ENCODE assay signal across 17 cellular contexts in genomic region chr1:31344503-31344902, GRCh38. TPM values are rescaled to one million over a fixed set of nuclear protein-coding genes. Genes with fewer than 3 reads are reported as not detected.
DNase-seq lines count a peak whose midpoint lies in the region; ATAC-seq and TF ChIP-seq lines count a peak whose summit lies in the region.
"Had no signal": no experiment of that assay in that cellular context is flagged by ENCODE, and none has a peak within 500 bp of the region (broad histone marks: within the 10 kb centered on the region; RNA-seq: fewer than 3 reads in every experiment).

No MANE protein-coding gene starts in this region.

- H3K9ac ChIP-seq in endodermal cell (ENCODE audit: extremely low read depth, low read length, poor library complexity, severe bottlenecking) (no peak overlapping the region), neural progenitor cell (no peak overlapping the region)

- no peak overlapping the region for H3K4me3 ChIP-seq in HEK293 (ENCODE audit: low read depth, low read length)
- H3K4me3 ChIP-seq in endodermal cell (ENCODE audit: low read length): no peak overlapping the region
- no peak overlapping the region for H3K4me3 ChIP-seq in neural progenitor cell

- H3K4me1 ChIP-seq in HEK293 (ENCODE audit: control insufficient read depth, insufficient read depth, low read length) (no peaks in the 10 kb centered on the region), endodermal cell (ENCODE audit: control insufficient read depth, insufficient read depth, low read length) (peaks cover 5% of the 10 kb centered on the region), neural progenitor cell (no peaks in the 10 kb centered on the region)

- H3F3A ChIP-seq in neural progenitor cell (ENCODE audit: low read depth): no peaks in the 10 kb centered on the region

- no peak overlapping the region for H2AFZ ChIP-seq in neural progenitor cell (replicated peaks)

- H3K36me3 Mint-ChIP-seq in T-helper 17 cell (ENCODE audit: low read depth) (peaks cover 16% of the 10 kb centered on the region), endodermal cell (ENCODE audit: low read depth) (peaks cover 24% of the 10 kb centered on the region), neural progenitor cell (peaks cover 10% of the 10 kb centered on the region)

- H3K79me2 ChIP-seq in neural progenitor cell (ENCODE audit: low read depth): no peaks in the 10 kb centered on the region

- H4K20me1 ChIP-seq in neural progenitor cell (ENCODE audit: low read depth): no peaks in the 10 kb centered on the region

- H3K9me3 Mint-ChIP-seq in endodermal cell (no peaks in the 10 kb centered on the region), neural progenitor cell (no peaks in the 10 kb centered on the region)
- H3K9me3 Mint-ChIP-seq: CD8-positive, alpha-beta T cell had no signal

- no peak overlapping the region for H3K4me2 ChIP-seq in neural progenitor cell

- no peak for DNase-seq in T-helper 17 cell
- DNase-seq in endodermal cell: no peak
- DNase-seq in neural progenitor cell (ENCODE audit: low spot score): no peak
- DNase-seq in stimulated activated CD4-positive, alpha-beta T cell treated with anti-CD3 and anti-CD28 coated beads, Interleukin-4, amount 100 ng/mL, for 24 hours: no peak
- DNase-seq in DMS79 (lab: John Stamatoyannopoulos, UW): no peak
- DNase-seq in activated CD4-positive, CD25-positive, alpha-beta regulatory T cell treated with anti-CD3 and anti-CD28 coated beads, Interleukin-2, amount 50 U/mL, for 72 hours: no peak
- DNase-seq: C1 segment of cervical spinal cord; CD8-positive, alpha-beta T cell; DMS 273 treated with DMSO at 0.1 percent for 48 hours; DMS79 treated with DMSO at 0.1 percent for 48 hours; GF-D8; H7; HCEC 1CT had no signal

- no peaks in the 10 kb centered on the region for H3K27me3 Mint-ChIP-seq in T-helper 17 cell
- H3K27me3 Mint-ChIP-seq in endodermal cell (ENCODE audit: insufficient read depth): no peaks in the 10 kb centered on the region
- no peaks in the 10 kb centered on the region for H3K27me3 Mint-ChIP-seq in neural progenitor cell (ENCODE audit: insufficient read depth, low read depth)

- POLR2A ChIA-PET in HEK293 (lab: Yijun Ruan, JAX): no interaction called here

- WGBS in endodermal cell (ENCODE audit: insufficient coverage in 1 of 2, insufficient read length in 1 of 2), 2 experiments: 0% methylated on average over 1 of the region's 1 CpG

- CTCF ChIA-PET in HEK293 (lab: Yijun Ruan, JAX): interaction anchor here (0.7 kb wide), 1 partner anchor 579 kb away, joined by 6 read pairs; no protein-coding TSS in a partner anchor

- H3K9me3 ChIP-seq in HEK293 (ENCODE audit: control insufficient read depth, insufficient read depth, low read depth, low read length): no peaks in the 10 kb centered on the region
- H3K9me3 ChIP-seq in T-helper 17 cell (ENCODE audit: control insufficient read depth, low read length, poor library complexity, severe bottlenecking): no peaks in the 10 kb centered on the region
- H3K9me3 ChIP-seq in endodermal cell (ENCODE audit: control insufficient read depth, low read length): no peaks in the 10 kb centered on the region
- no peaks in the 10 kb centered on the region for H3K9me3 ChIP-seq in neural progenitor cell (ENCODE audit: low read depth)

- H3K27me3 ChIP-seq in endodermal cell (ENCODE audit: control insufficient read depth, insufficient read depth, low read length, poor library complexity, severe bottlenecking) (no peaks in the 10 kb centered on the region), neural progenitor cell (no peaks in the 10 kb centered on the region)

- H3K4me1 Mint-ChIP-seq in T-helper 17 cell (peaks cover 5% of the 10 kb centered on the region), endodermal cell (peaks cover 4% of the 10 kb centered on the region), neural progenitor cell (no peaks in the 10 kb centered on the region)

- peaks cover 8 to 41% of the 10 kb centered on the region in 2 experiments; a peak in 2 of 3 replicates for H3K36me3 ChIP-seq in HEK293 (ENCODE audit: control insufficient read depth in 2 of 2, insufficient read depth in 1 of 2, low read length in 2 of 2)
- H3K36me3 ChIP-seq in endodermal cell (ENCODE audit: control insufficient read depth, insufficient read depth, low read length): peaks cover 39% of the 10 kb centered on the region
- no peaks in the 10 kb centered on the region for H3K36me3 ChIP-seq in neural progenitor cell

- H3K27ac ChIP-seq in HEK293 (ENCODE audit: extremely low read depth, low read depth, low read length): no peak overlapping the region
- no peak overlapping the region for H3K27ac ChIP-seq in endodermal cell (ENCODE audit: low read depth, low read length)
- no peak overlapping the region for H3K27ac ChIP-seq in neural progenitor cell

- ATAC-seq in T-helper 17 cell: no peak
- ATAC-seq: CD8-positive, alpha-beta T cell had no signal

- no peak for TF ChIP-seq CTCF in HEK293 (tag by site-specific recombination; IDR thresholded peaks at IDR 0.05)
- no peak for TF ChIP-seq CTCF in endodermal cell (conservative IDR thresholded peaks at IDR 0.05)
- TF ChIP-seq CTCF in neural progenitor cell (IDR thresholded peaks at IDR 0.05): no peak

- H3K4me3 Mint-ChIP-seq in T-helper 17 cell (no peak overlapping the region), endodermal cell (no peak overlapping the region), neural progenitor cell (no peak overlapping the region)
- H3K4me3 Mint-ChIP-seq: CD8-positive, alpha-beta T cell had no signal

- H3K27ac Mint-ChIP-seq in T-helper 17 cell (peak overlapping the region; percentile 49), endodermal cell (peak overlapping the region; percentile 10), neural progenitor cell (peak overlapping the region; percentile 7)
- H3K27ac Mint-ChIP-seq: CD8-positive, alpha-beta T cell had no signal

TF ChIP-seq in HEK293, 187 proteins besides CTCF, POLR2A, EP300 and RAD21:
- TF ChIP-seq ZBTB20 (tag by site-specific recombination; IDR thresholded peaks at IDR 0.05) (no peak), PRDM10 (tag by site-specific recombination; IDR thresholded peaks at IDR 0.05) (peak; percentile 62), ZBTB8A (tag by site-specific recombination; IDR thresholded peaks at IDR 0.05) (no peak), ZNF366 (tag by site-specific recombination; conservative IDR thresholded peaks at IDR 0.05) (no peak)
- TF ChIP-seq, protein P1, sequence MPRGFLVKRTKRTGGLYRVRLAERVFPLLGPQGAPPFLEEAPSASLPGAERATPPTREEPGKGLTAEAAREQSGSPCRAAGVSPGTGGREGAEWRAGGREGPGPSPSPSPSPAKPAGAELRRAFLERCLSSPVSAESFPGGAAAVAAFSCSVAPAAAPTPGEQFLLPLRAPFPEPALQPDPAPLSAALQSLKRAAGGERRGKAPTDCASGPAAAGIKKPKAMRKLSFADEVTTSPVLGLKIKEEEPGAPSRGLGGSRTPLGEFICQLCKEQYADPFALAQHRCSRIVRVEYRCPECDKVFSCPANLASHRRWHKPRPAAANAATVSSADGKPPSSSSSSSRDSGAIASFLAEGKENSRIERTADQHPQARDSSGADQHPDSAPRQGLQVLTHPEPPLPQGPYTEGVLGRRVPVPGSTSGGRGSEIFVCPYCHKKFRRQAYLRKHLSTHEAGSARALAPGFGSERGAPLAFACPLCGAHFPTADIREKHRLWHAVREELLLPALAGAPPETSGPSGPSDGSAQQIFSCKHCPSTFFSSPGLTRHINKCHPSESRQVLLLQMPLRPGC (tag by site-specific recombination; IDR thresholded peaks at IDR 0.05): no peak
TF ChIP-seq in HEK293: peak in this region for 1.

RNA-seq across cellular contexts. Expression of gene FABP3, which starts 28.4 kb away (rescaled TPM):
- total RNA-seq in T-helper 17 cell (not detected), endodermal cell (1 to 10 TPM; 3.0 to 3.4 TPM), neural progenitor cell (ENCODE audit: low replicate concordance) (0.93 and 2.2 TPM in 2 replicates)
- 15.8 TPM for polyA plus RNA-seq in endodermal cell (2013, experiment 1 of 2)
- polyA plus RNA-seq in endodermal cell (2013, experiment 2 of 2): 12.7 TPM
- total RNA-seq: A673; CD8-positive, alpha-beta T cell; Daoy; G401 had no signal

RNA-seq across cellular contexts. Expression of gene ZCCHC17, which starts 47.7 kb away (rescaled TPM):
- total RNA-seq in T-helper 17 cell (10 to 100 TPM; 14.0 to 17.4 TPM), endodermal cell (10 to 100 TPM; 47.6 to 53.8 TPM), neural progenitor cell (ENCODE audit: low replicate concordance) (51.1 and 55.0 TPM in 2 replicates)
- polyA plus RNA-seq in endodermal cell (2013, experiment 1 of 2): 46.0 TPM
- 48.9 TPM for polyA plus RNA-seq in endodermal cell (2013, experiment 2 of 2)

RNA-seq across cellular contexts. Expression of gene SNRNP40, which starts 47.9 kb away (rescaled TPM):
- total RNA-seq in T-helper 17 cell (10 to 100 TPM; 48.0 to 55.8 TPM), endodermal cell (100 to 1,000 TPM in 1 of 2 donors, 10 to 100 TPM in 1; 98.6 to 141 TPM), neural progenitor cell (ENCODE audit: low replicate concordance) (163 and 179 TPM in 2 replicates)
- polyA plus RNA-seq in endodermal cell (2013, experiment 1 of 2): 83.7 TPM
- 75.8 TPM for polyA plus RNA-seq in endodermal cell (2013, experiment 2 of 2)
